Comparison of ENCODE assay signal across 20 cellular contexts in genomic region chr12:49806321-49806813, GRCh38. TPM values are rescaled to one million over a fixed set of nuclear protein-coding genes. Genes with fewer than 3 reads are reported as not detected.
A peak's percentile ranks its signal among the peaks of the same experiment; 100 is the strongest.
DNase-seq lines count a peak whose midpoint lies in the region; ATAC-seq, FAIRE-seq and TF ChIP-seq lines count a peak whose summit lies in the region.
"Had no signal": no experiment of that assay in that cellular context is flagged by ENCODE, and none has a peak within 500 bp of the region (broad histone marks: within the 10 kb centered on the region; RNA-seq: fewer than 3 reads in every experiment).

No MANE protein-coding gene starts in this region.

- TF ChIP-seq POLR2A in GM12878 (IDR thresholded peaks at IDR 0.05; ENCODE audit: low read depth, low read length) = no peak

- peaks cover 8% of the 10 kb centered on the region for H3K27me3 Mint-ChIP-seq in nephron progenitor cell (ENCODE audit: low read depth, poor library complexity)
- H3K27me3 Mint-ChIP-seq in activated CD4-positive, alpha-beta T cell treated with anti-CD3 and anti-CD28 coated beads for 36 hours = no peaks in the 10 kb centered on the region
- H3K27me3 Mint-ChIP-seq: CD4-positive, alpha-beta T cell had no signal

- no peaks in the 10 kb centered on the region for H4K20me1 ChIP-seq in GM12878 (ENCODE audit: control insufficient read depth, insufficient read depth)

- no peak for TF ChIP-seq EP300 in GM12878 (IDR thresholded peaks at IDR 0.05; ENCODE audit: borderline replicate concordance in 1 of 2, control insufficient read depth in 1 of 2, low read depth in 2 of 2, low read length in 2 of 2)

- H3K27ac ChIP-seq in GM12878 (ENCODE audit: control insufficient read depth, insufficient read depth) = no peak overlapping the region
- no peak overlapping the region for H3K27ac ChIP-seq in upper lobe of right lung

- no peak for TF ChIP-seq RAD21 in GM12878 (IDR thresholded peaks at IDR 0.05; ENCODE audit: insufficient read depth, low read depth, low read length)

- FAIRE-seq in GM12878 (lab: Jason Lieb, UNC) = peak; percentile 75
- FAIRE-seq: A204.1, GM12891, H1, RCC 7860 had no signal

- no TSS peak for BruUV-seq in GM12878 (replicated peaks; lab: Mats Ljungman, UMichigan)

- no peak for ATAC-seq in Right ventricle myocardium superior (ENCODE audit: poor library complexity)
- no peak for ATAC-seq in GM12878
- peak; percentile 3 for ATAC-seq in upper lobe of right lung
- no peak for ATAC-seq in activated CD4-positive, alpha-beta T cell treated with anti-CD3 and anti-CD28 coated beads for 36 hours

- peaks cover 54% of the 10 kb centered on the region for H3K4me1 Mint-ChIP-seq in nephron progenitor cell
- H3K4me1 Mint-ChIP-seq in activated CD4-positive, alpha-beta T cell treated with anti-CD3 and anti-CD28 coated beads for 36 hours = no peaks in the 10 kb centered on the region

- CTCF ChIA-PET in GM12878 (lab: Yijun Ruan, JAX) = no interaction called here
- CTCF ChIA-PET in activated CD4-positive, alpha-beta T cell treated with anti-CD3 and anti-CD28 coated beads for 36 hours (lab: Charles Lee) = no interaction called here

- no peaks in the 10 kb centered on the region for H3K9me3 ChIP-seq in GM12878 (replicated peaks; ENCODE audit: control insufficient read depth, insufficient read depth, low read length)
- H3K9me3 ChIP-seq in upper lobe of right lung = no peaks in the 10 kb centered on the region

- H3K4me1 ChIP-seq in GM12878 (ENCODE audit: control insufficient read depth, insufficient read depth, low read length) (peaks cover 6% of the 10 kb centered on the region), upper lobe of right lung (peaks cover 23% of the 10 kb centered on the region)

- H3K36me3 Mint-ChIP-seq in nephron progenitor cell (ENCODE audit: low read depth) = peaks cover 19% of the 10 kb centered on the region
- H3K36me3 Mint-ChIP-seq in activated CD4-positive, alpha-beta T cell treated with anti-CD3 and anti-CD28 coated beads for 36 hours (ENCODE audit: low read depth) = peaks cover 4% of the 10 kb centered on the region

- no peak overlapping the region for H3K9ac ChIP-seq in GM12878 (ENCODE audit: control insufficient read depth, insufficient read depth, low read length)

- no peak overlapping the region for H3K4me3 ChIP-seq in GM12878
- H3K4me3 ChIP-seq in upper lobe of right lung = no peak overlapping the region

- H3K27me3 ChIP-seq in GM12878 (replicated peaks in 1 of 2; ENCODE audit: control insufficient read depth in 2 of 2, insufficient read depth in 2 of 2, low read length in 1 of 2) (no peaks in the 10 kb centered on the region), upper lobe of right lung (no peaks in the 10 kb centered on the region)

- H3K36me3 ChIP-seq in GM12878 (ENCODE audit: control insufficient read depth in 2 of 2, insufficient read depth in 2 of 2, low read length in 1 of 2) (peaks cover 2 to 13% of the 10 kb centered on the region in 2 experiments; a peak in 3 of 4 replicates), upper lobe of right lung (peaks cover 45% of the 10 kb centered on the region)

- SMC1A ChIA-PET in GM12878 (lab: Charles Lee; ENCODE audit: uncharacterized antibody, unreplicated experiment) = interaction anchor here (1.2 to 1.9 kb wide), 2 partner anchors 39 to 65 kb away, joined by 3 to 5 read pairs; partner anchors contain the start of gene TMBIM6

- WGBS in GM12878 (ENCODE audit: insufficient coverage, insufficient replicate concordance, low lambda C conversion rate, missing lambda C conversion rate) = 87% methylated on average over 7 of the region's 7 CpGs

- POLR2A ChIA-PET in GM12878 (lab: Charles Lee) = no interaction called here
- POLR2A ChIA-PET in activated CD4-positive, alpha-beta T cell treated with anti-CD3 and anti-CD28 coated beads for 36 hours (lab: Charles Lee) = no interaction called here

- in situ Hi-C loops in GM12878 (cut with MboI) = no loop called here

- RAD21 ChIA-PET in GM12878 (lab: Charles Lee; ENCODE audit: unreplicated experiment) = no interaction called here

- H3K27ac Mint-ChIP-seq in nephron progenitor cell = peak overlapping the region; percentile 48
- H3K27ac Mint-ChIP-seq in activated CD4-positive, alpha-beta T cell treated with anti-CD3 and anti-CD28 coated beads for 36 hours = no peak overlapping the region
- H3K27ac Mint-ChIP-seq: CD4-positive, alpha-beta T cell had no signal

- H3K4me2 ChIP-seq in GM12878 (ENCODE audit: control insufficient read depth, insufficient read depth) = no peak overlapping the region

- H2AFZ ChIP-seq in GM12878 (ENCODE audit: control insufficient read depth, low read depth, low read length) = no peak overlapping the region

- peak; percentile 48 for DNase-seq in Right ventricle myocardium superior
- DNase-seq in cardiac septum (ENCODE audit: low spot score) = no peak
- no peak for DNase-seq in GM12878 (ENCODE audit: low read depth, low spot score)
- DNase-seq in nephron progenitor cell = no peak
- no peak for DNase-seq in upper lobe of right lung
- DNase-seq in NCI-H446 (lab: John Stamatoyannopoulos, UW) = no peak
- DNase-seq in activated CD4-positive, alpha-beta T cell treated with anti-CD3 and anti-CD28 coated beads for 36 hours = no peak
- DNase-seq: CD4-positive, alpha-beta T cell; DMS153; KBM-7; NCI-H1105 treated with DMSO at 0.1 percent for 48 hours; NCI-H1694; NCI-H2081 treated with DMSO at 0.1 percent for 48 hours; NCI-H510A treated with DMSO at 0.1 percent for 48 hours; NCI-H774; SHP77 treated with DMSO at 0.1 percent for 48 hours had no signal

- intact Hi-C loops in Right ventricle myocardium superior (cut with DNase I) (no loop called here), cardiac septum (cut with DNase I) (no loop called here), GM12878 (cut with micrococcal nuclease; ENCODE audit: unreplicated experiment) (no loop called here), upper lobe of right lung (cut with DNase I) (no loop called here)
- intact Hi-C loops in activated CD4-positive, alpha-beta T cell treated with anti-CD3 and anti-CD28 coated beads for 36 hours (cut with DNase I, micrococcal nuclease) = no loop called here

- no peak overlapping the region for H3K4me3 Mint-ChIP-seq in nephron progenitor cell
- no peak overlapping the region for H3K4me3 Mint-ChIP-seq in activated CD4-positive, alpha-beta T cell treated with anti-CD3 and anti-CD28 coated beads for 36 hours
- H3K4me3 Mint-ChIP-seq: CD4-positive, alpha-beta T cell had no signal

- H3K79me2 ChIP-seq in GM12878 (ENCODE audit: control insufficient read depth, insufficient read depth, low read length) = no peaks in the 10 kb centered on the region

- TF ChIP-seq CTCF in GM12878 (IDR thresholded peaks at IDR 0.05 in 2 of 3, conservative IDR thresholded peaks at IDR 0.05 in 1 of 3; ENCODE audit: control insufficient read depth in 2 of 3, extremely low read depth in 1 of 3, insufficient read depth in 1 of 3, low read depth in 3 of 3, low read length in 3 of 3) = no peak
- no peak for TF ChIP-seq CTCF in nephron progenitor cell (IDR thresholded peaks at IDR 0.05)
- TF ChIP-seq CTCF in upper lobe of right lung (IDR thresholded peaks at IDR 0.05) = no peak

- no peaks in the 10 kb centered on the region for H3K9me3 Mint-ChIP-seq in nephron progenitor cell
- H3K9me3 Mint-ChIP-seq in activated CD4-positive, alpha-beta T cell treated with anti-CD3 and anti-CD28 coated beads for 36 hours (ENCODE audit: low read depth) = no peaks in the 10 kb centered on the region
- H3K9me3 Mint-ChIP-seq: CD4-positive, alpha-beta T cell had no signal

TF ChIP-seq in GM12878, 131 proteins besides CTCF, POLR2A, EP300 and RAD21 (continues in another document):
- no peak for TF ChIP-seq MTA3 (IDR thresholded peaks at IDR 0.05; ENCODE audit: borderline replicate concordance, low read length)

RNA-seq across cellular contexts. Expression of gene NCKAP5L, which starts 21.8 kb away (rescaled TPM):
- total RNA-seq in Right ventricle myocardium superior (29.0 TPM), cardiac septum (26.5 TPM), GM12878 (2014; rRNA removed) (8.2 TPM in 2 replicates), GM12878 (2014; rRNA removed; fragmentation: Illumina TruSeq; extraction: Trizol) (4.3 and 4.4 TPM in 2 replicates), GM12878 (2021) (14.8 and 15.8 TPM in 2 replicates), upper lobe of right lung (23.2 TPM)
- 37.5 and 39.4 TPM in 2 replicates for total RNA-seq in GM12878 (2013; cell fraction: nucleolus; rRNA removed)
- polyA plus RNA-seq in GM12878 (2011; ENCODE audit: low read depth) = 1.6 TPM
- polyA plus RNA-seq in GM12878 (2011; rRNA removed) (2.1 and 3.1 TPM in 2 replicates), GM12878 (2014; fragmentation: Illumina TruSeq; extraction: Trizol) (1.1 and 3.4 TPM in 2 replicates), GM12878 (2014; fragmentation: Nextera tagmentation; extraction: Ambion mirVana) (under 1 TPM; 0.03 to 0.16 TPM), GM12878 (2014; rRNA removed) (8.1 and 10.7 TPM in 2 replicates), GM12878 (2016; fragmentation: Nextera tagmentation; extraction: Ambion mirVana) (1 to 10 TPM; 4.4 to 5.5 TPM)
- polyA plus RNA-seq in GM12878 (2011; cell fraction: cytosol; rRNA removed) = 3.0 and 4.2 TPM in 2 replicates
- 17.3 and 21.6 TPM in 2 replicates for polyA plus RNA-seq in GM12878 (2011; cell fraction: nucleus; rRNA removed)
- 5.6 and 6.3 TPM in 2 replicates for polyA plus RNA-seq in GM12878 (2012)
- 7.7 and 11.0 TPM in 2 replicates for polyA minus RNA-seq in GM12878 (2011; rRNA and poly(A)+ RNA removed)
- 4.1 and 5.1 TPM in 2 replicates for polyA minus RNA-seq in GM12878 (2011; cell fraction: cytosol; rRNA and poly(A)+ RNA removed)
- 8.6 and 13.6 TPM in 2 replicates for polyA minus RNA-seq in GM12878 (2011; cell fraction: nucleus; rRNA and poly(A)+ RNA removed)
- 1 to 10 TPM; 4.3 to 4.5 TPM for total RNA-seq in activated CD4-positive, alpha-beta T cell treated with anti-CD3 and anti-CD28 coated beads for 36 hours

RNA-seq across cellular contexts. Expression of gene BCDIN3D, which starts 36.5 kb away (rescaled TPM):
- 2.4 TPM for total RNA-seq in Right ventricle myocardium superior
- 2.6 TPM for total RNA-seq in cardiac septum
- 7.3 and 8.3 TPM in 2 replicates for total RNA-seq in GM12878 (2013; cell fraction: nucleolus; rRNA removed)
- 5.8 and 6.0 TPM in 2 replicates for total RNA-seq in GM12878 (2014; rRNA removed)
- total RNA-seq in GM12878 (2014; rRNA removed; fragmentation: Illumina TruSeq; extraction: Trizol) = 6.2 and 6.4 TPM in 2 replicates
- total RNA-seq in GM12878 (2021) = 5.6 and 7.1 TPM in 2 replicates
- 2.5 TPM for polyA plus RNA-seq in GM12878 (2011; ENCODE audit: low read depth)
- 3.7 and 4.1 TPM in 2 replicates for polyA plus RNA-seq in GM12878 (2011; rRNA removed)
- 3.5 and 4.0 TPM in 2 replicates for polyA plus RNA-seq in GM12878 (2011; cell fraction: cytosol; rRNA removed)
- 2.6 and 2.9 TPM in 2 replicates for polyA plus RNA-seq in GM12878 (2011; cell fraction: nucleus; rRNA removed)
- polyA plus RNA-seq in GM12878 (2012) = 3.0 and 4.6 TPM in 2 replicates
- polyA plus RNA-seq in GM12878 (2014; fragmentation: Illumina TruSeq; extraction: Trizol) = 6.7 and 7.8 TPM in 2 replicates
- polyA plus RNA-seq in GM12878 (2014; fragmentation: Nextera tagmentation; extraction: Ambion mirVana) = 1 to 10 TPM; 5.5 to 6.3 TPM
- 4.7 and 7.2 TPM in 2 replicates for polyA plus RNA-seq in GM12878 (2014; rRNA removed)
- 1 to 10 TPM; 6.5 to 6.8 TPM for polyA plus RNA-seq in GM12878 (2016; fragmentation: Nextera tagmentation; extraction: Ambion mirVana)
- polyA minus RNA-seq in GM12878 (2011; rRNA and poly(A)+ RNA removed) = 5.0 and 8.6 TPM in 2 replicates
- 1.8 and 1.9 TPM in 2 replicates for polyA minus RNA-seq in GM12878 (2011; cell fraction: cytosol; rRNA and poly(A)+ RNA removed)
- polyA minus RNA-seq in GM12878 (2011; cell fraction: nucleus; rRNA and poly(A)+ RNA removed) = 3.1 and 6.7 TPM in 2 replicates
- 4.9 TPM for total RNA-seq in upper lobe of right lung
- 1 to 10 TPM; 5.5 to 5.6 TPM for total RNA-seq in activated CD4-positive, alpha-beta T cell treated with anti-CD3 and anti-CD28 coated beads for 36 hours
